ENCODE assay signal across 15 cellular contexts in the genomic region with DNA sequence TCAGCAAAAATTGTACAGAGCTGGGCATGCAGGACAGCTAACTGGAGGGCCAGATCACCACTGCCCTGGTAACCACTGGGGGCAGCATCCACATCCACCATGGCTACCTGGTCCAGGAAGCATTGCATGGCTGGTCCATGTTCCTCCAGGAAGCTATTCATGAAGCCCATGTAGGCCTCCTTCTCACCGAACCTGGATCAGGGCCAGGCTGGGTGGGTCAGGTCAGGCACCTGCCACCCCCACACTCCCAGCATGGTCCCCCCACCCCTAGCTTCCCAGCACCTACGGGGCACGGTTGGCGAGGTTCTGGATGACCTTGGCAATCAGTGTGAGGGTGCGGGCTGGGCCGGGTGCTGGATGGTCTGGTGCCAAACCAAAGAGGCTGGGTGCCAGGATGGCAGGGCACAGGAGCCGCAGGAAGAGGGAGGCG. TPM values are rescaled to one million over a fixed set of nuclear protein-coding genes. Genes with fewer than 3 reads are reported as not detected.
A peak's percentile ranks its signal among the peaks of the same experiment; 100 is the strongest.
DNase-seq lines count a peak whose midpoint lies in the region; ATAC-seq, FAIRE-seq and TF ChIP-seq lines count a peak whose summit lies in the region.
"Had no signal": no experiment of that assay in that cellular context is flagged by ENCODE, and none has a peak within 500 bp of the region (broad histone marks: within the 10 kb centered on the region; RNA-seq: fewer than 3 reads in every experiment).

No MANE protein-coding gene starts in this region.

- peaks cover 10 to 35% (median 29%) of the 10 kb centered on the region in 7 donors for H3K4me1 Mint-ChIP-seq in naive thymus-derived CD4-positive, alpha-beta T cell

- intact Hi-C loops in naive thymus-derived CD4-positive, alpha-beta T cell (cut with micrococcal nuclease): no loop called here

- CTCF ChIA-PET in AG04450 (lab: Charles Lee): no interaction called here
- CTCF ChIA-PET in naive thymus-derived CD4-positive, alpha-beta T cell (lab: Charles Lee): no interaction called here

- H3K36me3 ChIP-seq in bronchial epithelial cell (ENCODE audit: control insufficient read depth, insufficient read depth, low read length): no peaks in the 10 kb centered on the region
- peaks cover 16 to 73% (median 35%) of the 10 kb centered on the region in 3 experiments for H3K36me3 ChIP-seq in naive thymus-derived CD4-positive, alpha-beta T cell (ENCODE audit: control insufficient read depth in 2 of 3, insufficient read depth in 3 of 3, low read length in 3 of 3)

- no peak for ATAC-seq in naive thymus-derived CD4-positive, alpha-beta T cell
- ATAC-seq in GM19467 (IDR thresholded peaks at IDR 0.05; ENCODE audit: unreplicated experiment): no peak
- ATAC-seq in GM18909 (IDR thresholded peaks at IDR 0.05; ENCODE audit: poor library complexity, unreplicated experiment): no peak
- ATAC-seq in HG03565 (IDR thresholded peaks at IDR 0.05; ENCODE audit: unreplicated experiment): no peak
- ATAC-seq: stimulated activated naive CD8-positive, alpha-beta T cell treated with anti-CD3 and anti-CD28 coated beads, Interleukin-15, amount 100 ng/mL, for 72 hours had no signal

- H3K9me3 Mint-ChIP-seq in naive thymus-derived CD4-positive, alpha-beta T cell: peaks cover 0 to 3% (median 0%) of the 10 kb centered on the region in 11 donors
- H3K9me3 Mint-ChIP-seq: memory B cell had no signal

- peak overlapping the region in 5 of 9 donors; percentile 36 to 86 (median 67) for H3K27ac Mint-ChIP-seq in naive thymus-derived CD4-positive, alpha-beta T cell
- H3K27ac Mint-ChIP-seq: memory B cell had no signal

- H3K4me3 ChIP-seq in AG04450 (ENCODE audit: low read depth, low read length) (no peak overlapping the region), HFF-Myc (replicated peaks; ENCODE audit: low read depth, low read length) (no peak overlapping the region), bronchial epithelial cell (ENCODE audit: low read depth, low read length) (no peak overlapping the region)
- H3K4me3 ChIP-seq in naive thymus-derived CD4-positive, alpha-beta T cell (ENCODE audit: low read length): no peak overlapping the region

- no peaks in the 10 kb centered on the region for H3K27me3 Mint-ChIP-seq in naive thymus-derived CD4-positive, alpha-beta T cell
- H3K27me3 Mint-ChIP-seq: memory B cell; stimulated activated naive CD8-positive, alpha-beta T cell treated with anti-CD3 and anti-CD28 coated beads, Interleukin-15, amount 100 ng/mL, for 72 hours had no signal

- H3K9me3 ChIP-seq in AG04450 (ENCODE audit: control insufficient read depth, insufficient read depth, low read length): peaks cover 7% of the 10 kb centered on the region; the same call in 1 of the 2 replicates
- no peaks in the 10 kb centered on the region for H3K9me3 ChIP-seq in naive thymus-derived CD4-positive, alpha-beta T cell (ENCODE audit: control insufficient read depth in 2 of 3, low read length in 3 of 3)

- no peak overlapping the region for H3K27ac ChIP-seq in AG04450 (ENCODE audit: low read depth, low read length)
- H3K27ac ChIP-seq in naive thymus-derived CD4-positive, alpha-beta T cell (ENCODE audit: low read depth, low read length): peak overlapping the region; percentile 14

- DNase-seq in AG04450 (ENCODE audit: low read depth, low spot score) (no peak), HFF-Myc (ENCODE audit: extremely low read depth, low read depth) (no peak), bronchial epithelial cell (ENCODE audit: low read depth) (no peak), D721Med (ENCODE audit: insufficient read length, low spot score) (no peak)
- no peak for DNase-seq in naive thymus-derived CD4-positive, alpha-beta T cell
- DNase-seq: effector memory CD4-positive, alpha-beta T cell; hypothalamus; NCI-H226; RPMI8226; stimulated activated naive CD8-positive, alpha-beta T cell treated with anti-CD3 and anti-CD28 coated beads, Interleukin-15, amount 100 ng/mL, for 72 hours had no signal

- FAIRE-seq in bronchial epithelial cell (lab: Jason Lieb, UNC) (no peak), D721Med (lab: Jason Lieb, UNC) (no peak)

- peaks cover 31% of the 10 kb centered on the region for H3K27me3 ChIP-seq in AG04450 (ENCODE audit: control insufficient read depth, insufficient read depth, low read length)
- peaks cover 17% of the 10 kb centered on the region for H3K27me3 ChIP-seq in bronchial epithelial cell (ENCODE audit: control insufficient read depth, insufficient read depth, low read length)
- no peaks in the 10 kb centered on the region for H3K27me3 ChIP-seq in naive thymus-derived CD4-positive, alpha-beta T cell (ENCODE audit: control insufficient read depth in 2 of 2, insufficient read depth in 2 of 2, low read length in 2 of 2)

- H3K36me3 Mint-ChIP-seq in naive thymus-derived CD4-positive, alpha-beta T cell: peaks cover 12 to 53% (median 21%) of the 10 kb centered on the region in 5 donors

- no peaks in the 10 kb centered on the region for H3K4me1 ChIP-seq in naive thymus-derived CD4-positive, alpha-beta T cell (ENCODE audit: control insufficient read depth in 2 of 2, insufficient read depth in 2 of 2, low read length in 2 of 2)

- TF ChIP-seq CTCF in AG04450 (IDR thresholded peaks at IDR 0.05; ENCODE audit: low read depth, low read length) (peak; percentile 39), HFF-Myc (IDR thresholded peaks at IDR 0.05; ENCODE audit: low read depth, low read length, missing control alignments) (peak; percentile 19), bronchial epithelial cell (IDR thresholded peaks at IDR 0.05; ENCODE audit: insufficient read depth, low read length, severe bottlenecking) (peak; percentile 23), D721Med (IDR thresholded peaks at IDR 0.05; ENCODE audit: insufficient read depth, missing control alignments) (no peak)

- H3K4me3 Mint-ChIP-seq in naive thymus-derived CD4-positive, alpha-beta T cell: no peak overlapping the region
- H3K4me3 Mint-ChIP-seq: CD14-positive monocyte; memory B cell; stimulated activated naive CD8-positive, alpha-beta T cell treated with anti-CD3 and anti-CD28 coated beads, Interleukin-15, amount 100 ng/mL, for 72 hours had no signal

- POLR2A ChIA-PET in AG04450 (lab: Yijun Ruan, JAX): no interaction called here
- POLR2A ChIA-PET in naive thymus-derived CD4-positive, alpha-beta T cell (lab: Charles Lee): interaction anchor here (1.6 to 8.4 kb wide), 2 partner anchors 9 to 35 kb away, joined by 7 to 101 read pairs; partner anchors contain the start of genes AKAP8L and RASAL3

RNA-seq across cellular contexts. Expression of gene WIZ, which starts 4.6 kb away (rescaled TPM):
- 5.8 and 9.1 TPM in 2 replicates for polyA plus RNA-seq in AG04450 (2011; rRNA removed)
- 3.4 and 3.9 TPM in 2 replicates for polyA minus RNA-seq in AG04450 (2011; rRNA and poly(A)+ RNA removed)
- 2.4 and 4.2 TPM in 2 replicates for total RNA-seq in bronchial epithelial cell
- 10 to 100 TPM; 20.1 to 34.9 (median 24.8) TPM for total RNA-seq in naive thymus-derived CD4-positive, alpha-beta T cell
- polyA plus RNA-seq in naive thymus-derived CD4-positive, alpha-beta T cell: 1 to 10 TPM in 1 of 2 donors, under 1 TPM in 1; 0.91 to 1.6 TPM

RNA-seq across cellular contexts. Expression of gene RASAL3, which starts 10.0 kb away (rescaled TPM):
- 0.04 and 0.21 TPM in 2 replicates for polyA plus RNA-seq in AG04450 (2011; rRNA removed)
- not detected in 2 replicates for polyA minus RNA-seq in AG04450 (2011; rRNA and poly(A)+ RNA removed)
- not detected in 2 replicates for total RNA-seq in bronchial epithelial cell
- 100 to 1,000 TPM; 138 to 214 (median 159) TPM for total RNA-seq in naive thymus-derived CD4-positive, alpha-beta T cell
- polyA plus RNA-seq in naive thymus-derived CD4-positive, alpha-beta T cell: 100 to 1,000 TPM in 1 of 2 donors, 10 to 100 TPM in 1; 38.5 to 120 TPM

RNA-seq across cellular contexts. Expression of gene PGLYRP2, which starts 24.9 kb away (rescaled TPM):
- not detected in 2 replicates for polyA plus RNA-seq in AG04450 (2011; rRNA removed)
- not detected in 2 replicates for polyA minus RNA-seq in AG04450 (2011; rRNA and poly(A)+ RNA removed)
- not detected in 2 replicates for total RNA-seq in bronchial epithelial cell
- under 1 TPM in 3 of 5 experiments, not detected in 2; 0.21 to 0.65 (median 0.49) TPM for total RNA-seq in naive thymus-derived CD4-positive, alpha-beta T cell
- under 1 TPM; 0.25 to 0.53 TPM for polyA plus RNA-seq in naive thymus-derived CD4-positive, alpha-beta T cell

RNA-seq across cellular contexts. Expression of gene AKAP8L, which starts 35.6 kb away (rescaled TPM):
- polyA plus RNA-seq in AG04450 (2011; rRNA removed): 30.4 and 36.6 TPM in 2 replicates
- 51.9 and 52.1 TPM in 2 replicates for polyA minus RNA-seq in AG04450 (2011; rRNA and poly(A)+ RNA removed)
- 75.3 and 78.9 TPM in 2 replicates for total RNA-seq in bronchial epithelial cell
- 100 to 1,000 TPM in 4 of 5 experiments, 10 to 100 TPM in 1; 81.2 to 208 (median 146) TPM for total RNA-seq in naive thymus-derived CD4-positive, alpha-beta T cell
- 10 to 100 TPM; 39.9 to 92.9 TPM for polyA plus RNA-seq in naive thymus-derived CD4-positive, alpha-beta T cell

RNA-seq across cellular contexts. Expression of gene CYP4F22, which starts 53.9 kb away (rescaled TPM):
- polyA plus RNA-seq in AG04450 (2011; rRNA removed): not detected in 2 replicates
- not detected in 2 replicates for polyA minus RNA-seq in AG04450 (2011; rRNA and poly(A)+ RNA removed)
- total RNA-seq in bronchial epithelial cell: 0.13 TPM in 1 of 2 replicates, not detected in the other
- total RNA-seq in naive thymus-derived CD4-positive, alpha-beta T cell: 1 to 10 TPM in 1 of 5 experiments, under 1 TPM in 3, not detected in 1; 0.24 to 3.6 (median 0.28) TPM
- under 1 TPM in 1 of 2 donors, not detected in 1; 0.15 TPM for polyA plus RNA-seq in naive thymus-derived CD4-positive, alpha-beta T cell

Comparison
In these comparisons a context has a peak if more than half of its experiments do, and no peak if none do; other contexts are left out.
1. RNA of gene RASAL3, which starts 10.0 kb away (total RNA-seq): 138 to 214 TPM in naive thymus-derived CD4-positive, alpha-beta T cell; not detected in bronchial epithelial cell; every median in the first group is over 100 times any median in the second.